ENCODE assay signal across 8 cellular contexts in the genomic region with DNA sequence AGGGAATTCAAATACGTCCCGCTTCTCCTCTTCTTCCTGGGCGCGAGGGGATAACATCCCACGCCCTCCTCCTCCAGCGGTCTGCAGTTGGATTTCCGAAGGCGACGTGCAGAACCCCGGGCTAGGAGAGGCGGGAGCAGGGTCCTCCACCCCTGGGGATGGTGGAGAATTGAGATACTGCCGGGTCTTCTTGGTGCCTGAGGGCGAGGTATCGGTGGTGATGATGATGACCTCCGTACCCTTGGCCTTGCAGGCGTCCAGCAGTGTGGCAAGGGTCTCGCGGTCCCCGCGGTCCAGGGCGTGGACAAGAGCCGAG. TPM values are rescaled to one million over a fixed set of nuclear protein-coding genes. Genes with fewer than 3 reads are reported as not detected.
DNase-seq lines count a peak whose midpoint lies in the region; ATAC-seq, FAIRE-seq and TF ChIP-seq lines count a peak whose summit lies in the region.

No MANE protein-coding gene starts in this region.

- H3K27ac ChIP-seq in heart right ventricle (peak overlapping the region; percentile 83 to 96 (median 91)), mesodermal cell (ENCODE audit: low read depth, low read length, severe bottlenecking) (peak overlapping the region; percentile 70), urinary bladder (ENCODE audit: low read depth) (peak overlapping the region; percentile 88)

- no peaks in the 10 kb centered on the region for H3K36me3 ChIP-seq in heart right ventricle
- no peaks in the 10 kb centered on the region for H3K36me3 ChIP-seq in bronchial epithelial cell (ENCODE audit: control insufficient read depth, insufficient read depth, low read length)
- no peaks in the 10 kb centered on the region for H3K36me3 ChIP-seq in mesodermal cell (ENCODE audit: control insufficient read depth, insufficient read depth, low read length)
- no peaks in the 10 kb centered on the region for H3K36me3 ChIP-seq in urinary bladder (ENCODE audit: insufficient read depth)

- H3K4me1 ChIP-seq in heart right ventricle, result peaks cover 14 to 82% (median 69%) of the 10 kb centered on the region in 9 donors
- H3K4me1 ChIP-seq in mesodermal cell (ENCODE audit: control insufficient read depth, insufficient read depth, low read length, poor library complexity, severe bottlenecking), result peaks cover 28% of the 10 kb centered on the region
- peaks cover 1% of the 10 kb centered on the region for H3K4me1 ChIP-seq in urinary bladder (ENCODE audit: insufficient read depth)

- DNase-seq in heart right ventricle (peak; percentile 17 to 33), left cardiac atrium (no peak), bronchial epithelial cell (ENCODE audit: low read depth) (no peak), retina (no peak)
- DNase-seq in stimulated activated CD4-positive, alpha-beta T cell treated with anti-CD3 and anti-CD28 coated beads, Interleukin-12 subunit alpha, Interleukin-12 subunit beta, amount 100 ng/mL, for 4 hours, result no peak

- H3K27me3 ChIP-seq in heart right ventricle (peaks cover 0 to 9% (median 0%) of the 10 kb centered on the region in 7 donors), bronchial epithelial cell (ENCODE audit: control insufficient read depth, insufficient read depth, low read length) (no peaks in the 10 kb centered on the region)

- 0 to 2% methylated on average over 22 of the region's 22 CpGs for whole genome bisulfite sequencing in heart right ventricle, 2 donors
- WGBS in mesodermal cell (ENCODE audit: insufficient coverage in 2 of 2), 2 experiments, result 1 to 3% methylated on average over 10 of the region's 22 CpGs
- under 1% methylated on average over 22 of the region's 22 CpGs for WGBS in urinary bladder

- FAIRE-seq in bronchial epithelial cell (lab: Jason Lieb, UNC), result no peak

- intact Hi-C loops in heart right ventricle (cut with DNase I), result loop anchor here in 3 of 10 donors (5.0 kb wide), 1 partner anchor 34 kb away; the partner anchor contains the start of gene RBM8A (in 3 of the 3)
- intact Hi-C loops in left cardiac atrium (cut with DNase I), result no loop called here

- no peak for TF ChIP-seq CTCF in heart right ventricle (IDR thresholded peaks at IDR 0.05)
- no peak for TF ChIP-seq CTCF in bronchial epithelial cell (IDR thresholded peaks at IDR 0.05; ENCODE audit: insufficient read depth, low read length, severe bottlenecking)

- H3K9me3 ChIP-seq in heart right ventricle (no peaks in the 10 kb centered on the region), mesodermal cell (ENCODE audit: control insufficient read depth, low read length) (no peaks in the 10 kb centered on the region)

- H3K4me3 ChIP-seq in heart right ventricle (peak overlapping the region; percentile 56 to 73 (median 70)), bronchial epithelial cell (ENCODE audit: low read depth, low read length) (peak overlapping the region; percentile 48), mesodermal cell (ENCODE audit: extremely low read depth, insufficient read depth, low read length, poor library complexity, severe bottlenecking) (peak overlapping the region; percentile 60), urinary bladder (ENCODE audit: low read depth, low read length) (peak overlapping the region; percentile 50)

- peak in 1 of 8 donors; percentile 2 for ATAC-seq in heart right ventricle
- no peak for ATAC-seq in left cardiac atrium
- no peak for ATAC-seq in GM21737 (IDR thresholded peaks at IDR 0.05; ENCODE audit: unreplicated experiment)

RNA-seq across cellular contexts. Expression of gene LIX1L, which starts 3.2 kb away (rescaled TPM):
- total RNA-seq in heart right ventricle (10 to 100 TPM; 21.2 to 30.0 (median 24.5) TPM), left cardiac atrium (10 to 100 TPM; 25.7 to 32.3 TPM), bronchial epithelial cell (1.8 and 3.4 TPM in 2 replicates), urinary bladder (29.6 TPM)
- polyA plus RNA-seq in heart right ventricle (1 to 10 TPM; 7.1 to 9.4 TPM), urinary bladder (25.6 TPM)
- polyA plus RNA-seq in mesodermal cell (2013, experiment 1 of 2), result 35.9 TPM
- polyA plus RNA-seq in mesodermal cell (2013, experiment 2 of 2), result 30.4 TPM

RNA-seq across cellular contexts. Expression of gene ANKRD34A, which starts 3.3 kb away (rescaled TPM):
- total RNA-seq in heart right ventricle, result 1 to 10 TPM in 6 of 10 donors, under 1 TPM in 4; 0.66 to 1.5 (median 1.0) TPM
- polyA plus RNA-seq in heart right ventricle, result 1 to 10 TPM in 1 of 2 donors, under 1 TPM in 1; 0.88 to 1.7 TPM
- total RNA-seq in left cardiac atrium, result 1 to 10 TPM in 1 of 2 donors, under 1 TPM in 1; 0.94 to 1.8 TPM
- under 0.01 TPM in 2 replicates for total RNA-seq in bronchial epithelial cell
- polyA plus RNA-seq in mesodermal cell (2013, experiment 1 of 2), result 1.1 TPM
- 0.71 TPM for polyA plus RNA-seq in mesodermal cell (2013, experiment 2 of 2)
- 0.21 TPM for total RNA-seq in urinary bladder
- 1.4 TPM for polyA plus RNA-seq in urinary bladder

RNA-seq across cellular contexts. Expression of gene POLR3GL, which starts 3.4 kb away (rescaled TPM):
- total RNA-seq in heart right ventricle (10 to 100 TPM; 30.9 to 44.7 (median 38.5) TPM), left cardiac atrium (10 to 100 TPM; 38.4 to 45.8 TPM), bronchial epithelial cell (4.7 and 11.0 TPM in 2 replicates), urinary bladder (16.5 TPM)
- polyA plus RNA-seq in heart right ventricle (10 to 100 TPM; 44.2 to 64.5 TPM), urinary bladder (46.6 TPM)
- 28.8 TPM for polyA plus RNA-seq in mesodermal cell (2013, experiment 1 of 2)
- 30.3 TPM for polyA plus RNA-seq in mesodermal cell (2013, experiment 2 of 2)

RNA-seq across cellular contexts. Expression of gene RBM8A, which starts 33.8 kb away (rescaled TPM):
- 10 to 100 TPM; 55.5 to 90.5 (median 67.4) TPM for total RNA-seq in heart right ventricle
- 100 to 1,000 TPM in 1 of 2 donors, 10 to 100 TPM in 1; 34.5 to 151 TPM for polyA plus RNA-seq in heart right ventricle
- 10 to 100 TPM; 67.0 to 99.2 TPM for total RNA-seq in left cardiac atrium
- 221 and 230 TPM in 2 replicates for total RNA-seq in bronchial epithelial cell
- polyA plus RNA-seq in mesodermal cell (2013, experiment 1 of 2), result 161 TPM
- 144 TPM for polyA plus RNA-seq in mesodermal cell (2013, experiment 2 of 2)
- 51.3 TPM for total RNA-seq in urinary bladder
- 107 TPM for polyA plus RNA-seq in urinary bladder

RNA-seq across cellular contexts. Expression of gene TXNIP, which starts 35.3 kb away (rescaled TPM):
- total RNA-seq in heart right ventricle, result 1,000 to 10,000 TPM in 2 of 10 donors, 100 to 1,000 TPM in 8; 544 to 1,142 (median 777) TPM
- 100 to 1,000 TPM; 231 to 681 TPM for polyA plus RNA-seq in heart right ventricle
- 100 to 1,000 TPM; 602 to 909 TPM for total RNA-seq in left cardiac atrium
- 9.0 and 913 TPM in 2 replicates for total RNA-seq in bronchial epithelial cell
- polyA plus RNA-seq in mesodermal cell (2013, experiment 1 of 2), result 144 TPM
- polyA plus RNA-seq in mesodermal cell (2013, experiment 2 of 2), result 135 TPM
- total RNA-seq in urinary bladder, result 920 TPM
- polyA plus RNA-seq in urinary bladder, result 1,029 TPM

Comparison
In these comparisons a context has a peak if more than half of its experiments do, and no peak if none do; other contexts are left out.
1. DNase-seq: peak in heart right ventricle (2 of 2); none in left cardiac atrium (single experiment), bronchial epithelial cell (single experiment), stimulated activated CD4-positive, alpha-beta T cell treated with anti-CD3 and anti-CD28 coated beads, Interleukin-12 subunit alpha, Interleukin-12 subunit beta, amount 100 ng/mL, for 4 hours (single experiment) and retina (single experiment).
2. Peak in every context shown above with its lines, with median percentiles within 50 percentile points of each other: H3K27ac ChIP-seq and H3K4me3 ChIP-seq.